ENCODE assay signal across 9 cellular contexts in the genomic region with DNA sequence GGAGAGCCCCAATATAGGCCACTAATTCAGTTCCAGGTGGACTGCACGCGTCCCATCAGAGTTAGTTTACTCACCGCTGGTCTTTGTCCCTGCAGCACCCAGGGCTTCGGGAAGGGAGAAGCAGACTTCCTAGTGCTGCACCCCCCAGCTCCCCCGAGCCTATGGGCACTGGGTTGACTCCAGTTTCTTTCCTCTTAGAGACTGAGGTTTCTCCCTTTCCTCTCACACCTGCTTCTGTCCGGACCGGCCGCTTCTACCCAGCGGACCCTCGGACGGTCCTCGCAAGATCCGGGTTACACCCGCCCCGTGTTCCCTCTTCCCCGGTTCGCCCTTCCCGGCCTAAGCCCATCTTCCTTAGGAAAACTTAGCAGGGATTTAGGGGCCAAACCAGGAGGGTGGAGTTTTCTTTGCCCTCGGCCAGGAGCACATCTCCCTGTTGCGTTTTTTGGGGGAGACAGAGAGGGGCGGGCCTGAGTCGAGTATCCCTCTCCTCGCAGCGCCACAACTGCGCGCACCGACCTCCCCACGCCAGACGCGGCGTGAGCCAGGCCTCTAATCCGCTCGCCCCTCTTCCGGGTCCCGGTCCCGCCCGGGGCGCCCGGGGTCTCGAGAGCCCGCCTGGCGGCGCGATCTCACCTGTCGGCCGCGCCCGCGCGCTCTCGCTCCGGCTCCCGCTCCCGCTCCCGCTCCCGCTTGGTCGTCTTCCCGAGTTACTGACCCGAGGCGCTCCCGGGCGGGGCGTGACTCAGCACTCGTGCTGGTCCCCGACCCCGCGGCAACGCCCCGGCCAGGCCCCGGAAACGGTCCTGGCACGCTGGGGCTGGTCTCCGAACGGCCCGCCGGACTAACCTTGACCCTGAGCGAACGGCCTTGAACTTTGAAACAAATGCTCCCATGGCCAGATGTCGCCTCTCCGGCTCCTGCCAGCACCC. TPM values are rescaled to one million over a fixed set of nuclear protein-coding genes. Genes with fewer than 3 reads are reported as not detected.
DNase-seq lines count a peak whose midpoint lies in the region; ATAC-seq, FAIRE-seq and TF ChIP-seq lines count a peak whose summit lies in the region.
"Had no signal": no experiment of that assay in that cellular context is flagged by ENCODE, and none has a peak within 500 bp of the region (broad histone marks: within the 10 kb centered on the region; RNA-seq: fewer than 3 reads in every experiment).

A gene (minus strand): TSS at position 728 of the 932 bp plus-strand sequence. CDS start 8,741 bp downstream, outside the sequence.

- peak within 1 kb of the TSS; percentile 45 for H3K4me3 ChIP-seq in bronchial epithelial cell (ENCODE audit: low read depth, low read length)

- no peaks in the 10 kb centered on the region for H3K36me3 ChIP-seq in bronchial epithelial cell (ENCODE audit: control insufficient read depth, insufficient read depth, low read length)

- peak; percentile 79 for ATAC-seq in GM19438 (IDR thresholded peaks at IDR 0.05; ENCODE audit: low read depth, unreplicated experiment)
- ATAC-seq in HG03442 (IDR thresholded peaks at IDR 0.05; ENCODE audit: unreplicated experiment), result peak; percentile 76

- DNase-seq in ELF-1 (ENCODE audit: low read depth, low spot score) (peak; percentile 86), T follicular helper cell (ENCODE audit: low read depth) (peak; percentile 14), bronchial epithelial cell (ENCODE audit: low read depth) (peak; percentile 47), iris pigment epithelial cell (ENCODE audit: low read depth) (peak; percentile 65), pons (ENCODE audit: low spot score) (no peak)
- peak; percentile 36 for DNase-seq in stimulated activated CD4-positive, alpha-beta T cell treated with anti-CD3 and anti-CD28 coated beads, Interleukin-12 subunit alpha, Interleukin-12 subunit beta, amount 100 ng/mL, for 4 hours

- no peak for FAIRE-seq in bronchial epithelial cell (lab: Jason Lieb, UNC)
- FAIRE-seq: colon had no signal

- H3K27me3 ChIP-seq in bronchial epithelial cell (ENCODE audit: control insufficient read depth, insufficient read depth, low read length), result no peaks in the 10 kb centered on the region

- peak; percentile 17 for TF ChIP-seq CTCF in bronchial epithelial cell (IDR thresholded peaks at IDR 0.05; ENCODE audit: insufficient read depth, low read length, severe bottlenecking)

RNA-seq across cellular contexts. Expression of the gene that starts here (rescaled TPM):
- 14.7 and 26.6 TPM in 2 replicates for total RNA-seq in bronchial epithelial cell
